1 cellular context compared by ENCODE assay signal in the genomic region with DNA sequence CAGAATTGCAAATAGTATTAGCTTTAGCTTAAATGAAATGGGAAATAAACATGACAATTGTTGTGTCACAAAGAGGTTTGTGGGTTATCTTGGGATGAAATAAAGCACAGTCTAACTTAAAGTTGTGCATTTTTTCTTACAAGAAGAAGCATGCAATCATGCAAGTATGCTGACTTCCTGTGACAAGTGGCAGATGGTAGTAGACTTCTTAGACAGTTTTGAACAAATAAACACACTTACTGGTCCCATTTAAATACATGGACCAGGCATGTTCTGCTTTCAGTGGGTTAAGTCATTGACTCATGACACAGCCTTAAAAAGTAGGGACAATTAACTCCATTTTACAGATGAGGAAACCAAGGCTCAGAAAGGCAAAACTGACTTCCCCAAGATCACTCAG.
TF ChIP-seq lines count a peak whose summit lies in the region.

No MANE protein-coding gene starts in this region.

TF ChIP-seq in GM23338, 12 proteins besides CTCF, POLR2A, EP300 and RAD21 (continued from another document):
- no peak for TF ChIP-seq REST (IDR thresholded peaks at IDR 0.05; ENCODE audit: unreplicated experiment)
